8 cellular contexts compared by ENCODE assay signal in genomic region chr17:39208893-39209292, GRCh38. TPM values are rescaled to one million over a fixed set of nuclear protein-coding genes. Genes with fewer than 3 reads are reported as not detected.
DNase-seq lines count a peak whose midpoint lies in the region; ATAC-seq, FAIRE-seq and TF ChIP-seq lines count a peak whose summit lies in the region.

No MANE protein-coding gene starts in this region.

- TF ChIP-seq POLR2A in H54 (IDR thresholded peaks at IDR 0.05; ENCODE audit: low read depth, low read length) = no peak

- peaks cover 29% of the 10 kb centered on the region for H3K4me1 ChIP-seq in upper lobe of right lung

- H3K27ac ChIP-seq in upper lobe of right lung = peak overlapping the region; percentile 80

- intact Hi-C loops in upper lobe of right lung (cut with DNase I) = no loop called here

- FAIRE-seq in H54 (lab: Jason Lieb, UNC) = no peak

- no peaks in the 10 kb centered on the region for H3K9me3 ChIP-seq in upper lobe of right lung
- H3K9me3 ChIP-seq in MG63 = no peaks in the 10 kb centered on the region

- H3K4me3 ChIP-seq in fibroblast of villous mesenchyme (ENCODE audit: low read depth, low read length) (no peak overlapping the region), upper lobe of right lung (peak overlapping the region; percentile 44), MG63 (no peak overlapping the region)

- TF ChIP-seq CTCF in fibroblast of villous mesenchyme (IDR thresholded peaks at IDR 0.05; ENCODE audit: insufficient read depth, low read depth, low read length) (no peak), upper lobe of right lung (IDR thresholded peaks at IDR 0.05) (no peak)

- H3K36me3 ChIP-seq in upper lobe of right lung (peaks cover 14% of the 10 kb centered on the region), MG63 (peaks cover 13% of the 10 kb centered on the region)

- peaks cover 6% of the 10 kb centered on the region for H3K27me3 ChIP-seq in upper lobe of right lung
- H3K27me3 ChIP-seq in MG63 = no peaks in the 10 kb centered on the region

- ATAC-seq in GM19452 (IDR thresholded peaks at IDR 0.05; ENCODE audit: unreplicated experiment) = peak; percentile 52
- ATAC-seq in upper lobe of right lung = peak; percentile 24
- no peak for ATAC-seq in GM21825 (IDR thresholded peaks at IDR 0.05; ENCODE audit: unreplicated experiment)

- peak; percentile 85 for DNase-seq in D341Med (ENCODE audit: low spot score)
- DNase-seq in NCI-H510A treated with DMSO at 0.1 percent for 48 hours (lab: John Stamatoyannopoulos, UW) = peak; percentile 63
- peak; percentile 29 for DNase-seq in fibroblast of villous mesenchyme (ENCODE audit: low read depth)
- peak; percentile 78 for DNase-seq in upper lobe of right lung
- DNase-seq in MG63 = no peak
- DNase-seq in H54 (ENCODE audit: insufficient read length, low spot score) = no peak

RNA-seq across cellular contexts. Expression of gene RPL19, which starts 8.8 kb away (rescaled TPM):
- 1,210 and 1,346 TPM in 2 replicates for total RNA-seq in fibroblast of villous mesenchyme
- 1,449 TPM for total RNA-seq in upper lobe of right lung
- total RNA-seq in MG63 (2014; rRNA removed; shearing (Covaris generic); ENCODE audit: low replicate concordance) = 4,123 and 4,721 TPM in 2 replicates

RNA-seq across cellular contexts. Expression of gene CACNB1, which starts 11.4 kb away (rescaled TPM):
- 7.7 and 7.8 TPM in 2 replicates for total RNA-seq in fibroblast of villous mesenchyme
- total RNA-seq in upper lobe of right lung = 27.5 TPM
- total RNA-seq in MG63 (2014; rRNA removed; shearing (Covaris generic); ENCODE audit: low replicate concordance) = 2.2 and 2.4 TPM in 2 replicates

RNA-seq across cellular contexts. Expression of gene STAC2, which starts 16.9 kb away (rescaled TPM):
- total RNA-seq in fibroblast of villous mesenchyme (under 0.01 TPM in 1 of 2 replicates, not detected in the other), upper lobe of right lung (0.46 TPM)
- total RNA-seq in MG63 (2014; rRNA removed; shearing (Covaris generic); ENCODE audit: low replicate concordance) = not detected in 2 replicates

RNA-seq across cellular contexts. Expression of gene ARL5C, which starts 42.9 kb away (rescaled TPM):
- not detected in 2 replicates for total RNA-seq in fibroblast of villous mesenchyme
- not detected for total RNA-seq in upper lobe of right lung
- not detected in 2 replicates for total RNA-seq in MG63 (2014; rRNA removed; shearing (Covaris generic); ENCODE audit: low replicate concordance)

RNA-seq across cellular contexts. Expression of gene PLXDC1, which starts 57.5 kb away (rescaled TPM):
- total RNA-seq in fibroblast of villous mesenchyme (0.43 and 0.64 TPM in 2 replicates), upper lobe of right lung (14.4 TPM)
- not detected in 2 replicates for total RNA-seq in MG63 (2014; rRNA removed; shearing (Covaris generic); ENCODE audit: low replicate concordance)

Comparison
In these comparisons a context has a peak if more than half of its experiments do, and no peak if none do; other contexts are left out.
1. DNase-seq: peak in D341Med (single experiment), NCI-H510A treated with DMSO at 0.1 percent for 48 hours (single experiment), fibroblast of villous mesenchyme (single experiment) and upper lobe of right lung (single experiment); none in MG63 (single experiment) and H54 (single experiment).